1 cellular context compared by ENCODE assay signal in the genomic region with DNA sequence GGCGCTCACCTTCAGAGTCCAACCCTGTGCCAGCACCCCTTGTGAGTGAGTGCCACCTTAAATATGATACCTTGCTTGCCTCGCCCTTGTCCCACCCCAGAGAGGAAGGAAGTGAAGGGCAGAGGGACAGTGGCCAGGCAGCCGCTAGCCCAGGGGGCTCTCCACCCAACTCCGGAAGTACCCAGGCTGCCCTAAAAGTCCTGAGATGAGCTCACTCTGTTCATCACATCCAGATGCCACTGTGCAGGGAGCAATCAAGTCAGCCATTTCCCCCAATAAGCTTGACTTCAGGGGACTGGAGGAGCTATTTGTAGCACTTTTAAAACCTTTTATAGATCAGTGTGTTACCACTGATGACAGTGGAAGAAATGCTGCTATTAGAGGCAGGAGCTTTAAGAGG.
TF ChIP-seq lines count a peak whose summit lies in the region.

No MANE protein-coding gene starts in this region.

TF ChIP-seq in HCT116, 20 proteins besides CTCF, POLR2A, EP300 and RAD21:
- TF ChIP-seq TCF7L2 (IDR thresholded peaks at IDR 0.05; ENCODE audit: borderline replicate concordance, extremely low read depth, insufficient read depth, insufficient read length), result no peak
- TF ChIP-seq SP1 (IDR thresholded peaks at IDR 0.05; ENCODE audit: low read depth), result no peak
- TF ChIP-seq EZH2 (IDR thresholded peaks at IDR 0.05), result no peak
- no peak for TF ChIP-seq EZH2phosphoT487 (IDR thresholded peaks at IDR 0.05; ENCODE audit: borderline replicate concordance)
- TF ChIP-seq SIN3A (IDR thresholded peaks at IDR 0.05; ENCODE audit: low read depth), result no peak
- no peak for TF ChIP-seq CEBPB (IDR thresholded peaks at IDR 0.05; ENCODE audit: low read depth)
- TF ChIP-seq CBX3 (IDR thresholded peaks at IDR 0.05; ENCODE audit: low read depth), result no peak
- no peak for TF ChIP-seq SRF (IDR thresholded peaks at IDR 0.05; ENCODE audit: low read depth)
- no peak for TF ChIP-seq POLR2AphosphoS5 (IDR thresholded peaks at IDR 0.05; ENCODE audit: low read depth, low read length)
